ENCODE assay signal across 8 cellular contexts in genomic region chr5:165723931-165724330, GRCh38.
"Had no signal": no experiment of that assay in that cellular context is flagged by ENCODE, and none has a peak within 500 bp of the region (broad histone marks: within the 10 kb centered on the region; RNA-seq: fewer than 3 reads in every experiment).

No MANE protein-coding gene starts in this region.

- ATAC-seq: GM23338, HepG2 had no signal

- H3K4me1 Mint-ChIP-seq: IgD-negative memory B cell had no signal

- H3K4me3 Mint-ChIP-seq: GM23338, H9, IgD-negative memory B cell had no signal

- DNase-seq: H9, HCEC 1CT had no signal

- H3K27ac Mint-ChIP-seq: GM23338, H9, IgD-negative memory B cell had no signal

- H3K4me3 ChIP-seq: GM23338 had no signal

- FAIRE-seq: H1, H54, HepG2 had no signal

- H3K36me3 Mint-ChIP-seq: IgD-negative memory B cell had no signal

- H3K27ac ChIP-seq: HL-60 had no signal

- H3K9me3 Mint-ChIP-seq: GM23338 had no signal

- H3K27me3 Mint-ChIP-seq: IgD-negative memory B cell had no signal
